In the genomic region with DNA sequence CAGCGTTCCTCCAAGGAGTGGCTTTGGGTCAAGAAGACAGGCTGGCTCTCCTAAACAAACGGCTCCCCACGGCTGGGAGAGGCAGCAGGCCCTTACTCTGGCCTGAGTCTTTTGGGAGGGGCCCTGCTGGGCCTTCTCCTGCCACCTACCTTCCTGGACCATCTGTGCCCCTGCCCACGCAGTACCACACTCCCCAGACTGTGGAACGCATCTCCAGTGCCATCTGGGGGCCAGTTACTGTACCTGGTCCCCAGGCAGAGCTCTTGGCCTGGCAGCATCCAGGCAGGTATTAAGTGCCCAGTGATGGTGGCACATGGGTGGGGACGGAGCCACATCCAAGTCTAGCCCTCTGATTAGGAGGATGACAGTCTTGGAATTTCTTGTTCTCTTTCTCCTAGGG, we compare ENCODE assay signal across 9 cellular contexts. TPM values are rescaled to one million over a fixed set of nuclear protein-coding genes. Genes with fewer than 3 reads are reported as not detected.
DNase-seq lines count a peak whose midpoint lies in the region; ATAC-seq and TF ChIP-seq lines count a peak whose summit lies in the region.
"Had no signal": no experiment of that assay in that cellular context is flagged by ENCODE, and none has a peak within 500 bp of the region (broad histone marks: within the 10 kb centered on the region; RNA-seq: fewer than 3 reads in every experiment).

No MANE protein-coding gene starts in this region.

- no peaks in the 10 kb centered on the region for H3K27me3 ChIP-seq in BE2C
- no peaks in the 10 kb centered on the region for H3K27me3 ChIP-seq in foreskin keratinocyte

- peak; percentile 32; the same call in 1 of the 2 replicates for TF ChIP-seq CTCF in BE2C (IDR thresholded peaks at IDR 0.05; ENCODE audit: low read depth, low read length)
- peak; percentile 65 for TF ChIP-seq CTCF in VCaP (conservative IDR thresholded peaks at IDR 0.05)
- TF ChIP-seq CTCF in foreskin keratinocyte (conservative IDR thresholded peaks at IDR 0.05): peak; percentile 28

- no peak overlapping the region for H3K4me3 ChIP-seq in BE2C (ENCODE audit: low read depth, low read length)
- H3K4me3 ChIP-seq: lung had no signal

- DNase-seq in BE2C: no peak
- DNase-seq in foreskin keratinocyte: no peak
- DNase-seq in ecto neural progenitor cell (ENCODE audit: low spot score): no peak
- DNase-seq in HuH-7 (ENCODE audit: low spot score): no peak
- DNase-seq in DMS114 treated with DMSO at 0.1 percent for 48 hours (lab: John Stamatoyannopoulos, UW; ENCODE audit: unreplicated experiment): no peak
- DNase-seq in DMS153 treated with DMSO at 0.1 percent for 48 hours (lab: John Stamatoyannopoulos, UW; ENCODE audit: unreplicated experiment): no peak

- ATAC-seq in GM21381 (IDR thresholded peaks at IDR 0.05; ENCODE audit: unreplicated experiment): peak; percentile 49
- no peak for ATAC-seq in foreskin keratinocyte

- peaks cover 18% of the 10 kb centered on the region for H3K36me3 ChIP-seq in BE2C

- no peaks in the 10 kb centered on the region for H3K9me3 ChIP-seq in BE2C

- H3K4me1 ChIP-seq in BE2C (no peaks in the 10 kb centered on the region), foreskin keratinocyte (no peaks in the 10 kb centered on the region)

- H3K27ac ChIP-seq in VCaP (no peak overlapping the region), foreskin keratinocyte (no peak overlapping the region)

RNA-seq across cellular contexts. Expression of a gene that starts 14.4 kb away (rescaled TPM):
- 41.7 TPM for polyA plus RNA-seq in BE2C (2012; ENCODE audit: insufficient read depth, insufficient read length, low read depth)
- total RNA-seq in foreskin keratinocyte: 9.6 and 9.9 TPM in 2 replicates
- 11.8 and 12.2 TPM in 2 replicates for polyA plus RNA-seq in foreskin keratinocyte

RNA-seq across cellular contexts. Expression of a gene that starts 14.5 kb away (rescaled TPM):
- polyA plus RNA-seq in BE2C (2012; ENCODE audit: insufficient read depth, insufficient read length, low read depth): 102 TPM
- 23.3 and 25.0 TPM in 2 replicates for total RNA-seq in foreskin keratinocyte
- polyA plus RNA-seq in foreskin keratinocyte: 22.1 and 24.7 TPM in 2 replicates

RNA-seq across cellular contexts. Expression of a gene that starts 16.9 kb away (rescaled TPM):
- polyA plus RNA-seq in BE2C (2012; ENCODE audit: insufficient read depth, insufficient read length, low read depth): 50.6 TPM
- total RNA-seq in foreskin keratinocyte: 5.6 and 7.5 TPM in 2 replicates
- polyA plus RNA-seq in foreskin keratinocyte: 3.1 and 3.8 TPM in 2 replicates

RNA-seq across cellular contexts. Expression of a gene that starts 28.5 kb away (rescaled TPM):
- 125 TPM for polyA plus RNA-seq in BE2C (2012; ENCODE audit: insufficient read depth, insufficient read length, low read depth)
- 69.9 and 80.2 TPM in 2 replicates for total RNA-seq in foreskin keratinocyte
- 114 and 126 TPM in 2 replicates for polyA plus RNA-seq in foreskin keratinocyte

RNA-seq across cellular contexts. Expression of a gene that starts 54.1 kb away (rescaled TPM):
- polyA plus RNA-seq in BE2C (2012; ENCODE audit: insufficient read depth, insufficient read length, low read depth): 70.4 TPM
- total RNA-seq in foreskin keratinocyte: 14.2 and 14.5 TPM in 2 replicates
- 18.5 and 18.8 TPM in 2 replicates for polyA plus RNA-seq in foreskin keratinocyte
